1 cellular context compared by ENCODE assay signal in the genomic region with DNA sequence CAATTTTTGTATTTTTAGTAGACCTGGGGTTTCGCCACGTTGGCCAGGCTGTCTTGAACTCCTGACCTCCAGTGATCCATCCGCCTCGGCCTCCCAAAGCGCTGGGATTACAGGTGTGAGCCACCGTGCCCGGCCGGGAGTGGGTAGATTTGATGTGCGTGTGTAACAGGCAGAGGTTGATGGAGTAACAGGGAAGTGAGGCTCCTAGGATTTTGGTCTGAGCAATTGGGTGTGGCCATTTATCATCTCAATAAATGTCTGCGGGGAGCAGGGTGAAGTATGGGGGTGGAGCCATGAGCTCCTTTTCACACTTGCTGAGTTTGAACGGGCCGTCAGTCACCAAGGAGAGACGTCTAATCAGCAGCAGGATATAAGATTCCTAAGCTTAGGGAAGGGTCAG.
TF ChIP-seq lines count a peak whose summit lies in the region.

No MANE protein-coding gene starts in this region.

TF ChIP-seq in HepG2, 621 proteins besides CTCF, POLR2A, EP300 and RAD21:
- TF ChIP-seq ZBTB42 (CRISPR knock-in tag; IDR thresholded peaks at IDR 0.05) (no peak), ZFYVE20 (CRISPR knock-in tag; IDR thresholded peaks at IDR 0.05; ENCODE audit: borderline replicate concordance, low read depth) (no peak), ZNF460 (CRISPR knock-in tag; IDR thresholded peaks at IDR 0.05; ENCODE audit: borderline replicate concordance) (peak; percentile 63), ZBTB7A (CRISPR knock-in tag; IDR thresholded peaks at IDR 0.05) (0 out of 2 replicates have a peak, but pooled peaks have one; percentile 21)
